16 cellular contexts compared by ENCODE assay signal in genomic region chr1:209062863-209063262, GRCh38.
DNase-seq lines count a peak whose midpoint lies in the region; ATAC-seq and TF ChIP-seq lines count a peak whose summit lies in the region.
"Had no signal": no experiment of that assay in that cellular context is flagged by ENCODE, and none has a peak within 500 bp of the region (broad histone marks: within the 10 kb centered on the region; RNA-seq: fewer than 3 reads in every experiment).

No MANE protein-coding gene starts in this region.

- CTCF ChIA-PET in GM10248 (lab: Yijun Ruan, JAX), result interaction anchor here (0.9 to 2.4 kb wide), 5 partner anchors 10 to 127 kb away, joined by 3 to 6 read pairs (median 3); no protein-coding TSS in a partner anchor

- POLR2A ChIA-PET in GM10248 (lab: Yijun Ruan, JAX), result no interaction called here

- ATAC-seq in GM19372 (IDR thresholded peaks at IDR 0.05; ENCODE audit: low read depth, unreplicated experiment), result peak; percentile 65
- peak; percentile 50 for ATAC-seq in HG02623 (IDR thresholded peaks at IDR 0.05; ENCODE audit: unreplicated experiment)
- peak; percentile 77 for ATAC-seq in HG03432 (IDR thresholded peaks at IDR 0.05; ENCODE audit: unreplicated experiment)
- no peak for ATAC-seq in HG02938 (IDR thresholded peaks at IDR 0.05; ENCODE audit: unreplicated experiment)
- no peak for ATAC-seq in HG03196 (IDR thresholded peaks at IDR 0.05; ENCODE audit: unreplicated experiment)
- ATAC-seq: activated CD8-positive, alpha-beta T cell treated with anti-CD3 and anti-CD28 coated beads for 36 hours; esophagus mucosa; HCT116; left ventricle myocardium superior had no signal

- peak; percentile 37 for DNase-seq in GM10248 (ENCODE audit: extremely low spot score)
- no peak for DNase-seq in NCI-H69 (lab: John Stamatoyannopoulos, UW)
- DNase-seq in activated CD8-positive, alpha-beta memory T cell treated with anti-CD3 and anti-CD28 coated beads, Interleukin-2, amount 50 U/mL, for 48 hours, result no peak
- DNase-seq: activated CD8-positive, alpha-beta T cell treated with anti-CD3 and anti-CD28 coated beads for 36 hours; left ventricle myocardium superior; NCI-H1694 treated with DMSO at 0.1 percent for 48 hours; retina; stimulated activated naive CD4-positive, alpha-beta T cell treated with Interleukin-2 at 50 U/mL for 16 hours; trophoblast cell had no signal

- no peak for TF ChIP-seq CTCF in GM10248 (IDR thresholded peaks at IDR 0.05; ENCODE audit: control extremely low read depth, extremely low read depth, low read depth, missing control alignments)

Comparison
In these comparisons a context has a peak if more than half of its experiments do, and no peak if none do; other contexts are left out.
1. ATAC-seq: peak in GM19372 (single experiment), HG02623 (single experiment) and HG03432 (single experiment); none in HG02938 (single experiment) and HG03196 (single experiment).